ENCODE assay signal across 8 cellular contexts in genomic region chr22:22770280-22770871, GRCh38.
DNase-seq lines count a peak whose midpoint lies in the region; ATAC-seq, FAIRE-seq and TF ChIP-seq lines count a peak whose summit lies in the region.

No MANE protein-coding gene starts in this region.

- peak; percentile 68 to 81 (median 74) for TF ChIP-seq CTCF in pancreas (IDR thresholded peaks at IDR 0.05)

- no peak for FAIRE-seq in pancreas (lab: Jason Lieb, UNC)

- no peak overlapping the region for H3K27ac ChIP-seq in pancreas

- no peaks in the 10 kb centered on the region for H3K4me1 ChIP-seq in pancreas

- no peaks in the 10 kb centered on the region for H3K36me3 ChIP-seq in pancreas

- 35% methylated on average over 4 of the region's 4 CpGs for WGBS in pancreas, 2 donors

- no peaks in the 10 kb centered on the region for H3K27me3 ChIP-seq in pancreas

- DNase-seq in NOMO-1 treated with DMSO at 0.1 percent for 48 hours (lab: John Stamatoyannopoulos, UW; ENCODE audit: unreplicated experiment) = peak; percentile 31
- DNase-seq in NOMO-1 treated with dmso at 0.1 percent for 144 hours (lab: John Stamatoyannopoulos, UW; ENCODE audit: unreplicated experiment) = no peak
- DNase-seq in NCI-H128 (lab: John Stamatoyannopoulos, UW; ENCODE audit: unreplicated experiment) = peak; percentile 14
- DNase-seq in activated T-cell treated with anti-CD3 and anti-CD28 coated beads for 1 hour (ENCODE audit: low read depth) = peak; percentile 31
- peak; percentile 30 for DNase-seq in fibroblast of gingiva (ENCODE audit: low read depth)
- peak in 4 of 6 donors; percentile 18 to 85 (median 70) for DNase-seq in pancreas

- H3K9me3 ChIP-seq in pancreas = no peaks in the 10 kb centered on the region

- intact Hi-C loops in pancreas (cut with DNase I) = no loop called here

- ATAC-seq in pancreas (peak; percentile 67 to 89 (median 84)), HG02970 (IDR thresholded peaks at IDR 0.05; ENCODE audit: low FRiP score, unreplicated experiment) (no peak), HG03135 (IDR thresholded peaks at IDR 0.05; ENCODE audit: unreplicated experiment) (no peak)

- H3K4me3 ChIP-seq in pancreas = no peak overlapping the region

Comparison
In these comparisons a context has a peak if more than half of its experiments do, and no peak if none do; other contexts are left out.
1. ATAC-seq: peak in pancreas (4 of 4); none in HG02970 (single experiment) and HG03135 (single experiment).